In genomic region chr3:170867143-170867542, GRCh38 we compare ENCODE assay signal across 9 cellular contexts.
DNase-seq lines count a peak whose midpoint lies in the region; ATAC-seq and TF ChIP-seq lines count a peak whose summit lies in the region.
"Had no signal": no experiment of that assay in that cellular context is flagged by ENCODE, and none has a peak within 500 bp of the region (broad histone marks: within the 10 kb centered on the region; RNA-seq: fewer than 3 reads in every experiment).

No MANE protein-coding gene starts in this region.

- DNase-seq in fibroblast of mammary gland (ENCODE audit: low read depth) = no peak
- DNase-seq in effector memory CD8-positive, alpha-beta T cell = no peak
- no peak for DNase-seq in NOMO-1 treated with dmso at 0.1 percent for 144 hours (lab: John Stamatoyannopoulos, UW; ENCODE audit: unreplicated experiment)

- peaks cover 53% of the 10 kb centered on the region for H3K36me3 Mint-ChIP-seq in effector memory CD8-positive, alpha-beta T cell (ENCODE audit: insufficient read depth)

- peak overlapping the region; percentile 85 for H3K9ac ChIP-seq in OCI-LY1 (ENCODE audit: low read length)

- TF ChIP-seq POLR2A in GM18505 (IDR thresholded peaks at IDR 0.05; ENCODE audit: borderline replicate concordance, extremely low read depth, insufficient read depth, insufficient read length) = no peak

- TF ChIP-seq CTCF in 22Rv1 (IDR thresholded peaks at IDR 0.05) (no peak), OCI-LY1 (IDR thresholded peaks at IDR 0.05; ENCODE audit: low read length) (no peak), fibroblast of mammary gland (conservative IDR thresholded peaks at IDR 0.05; ENCODE audit: control insufficient read depth, insufficient read depth, low read depth, low read length) (no peak)

- H4K20me1 ChIP-seq in OCI-LY1 (ENCODE audit: insufficient read depth, low read length) = no peaks in the 10 kb centered on the region

- H3K4me2 ChIP-seq in OCI-LY1 (ENCODE audit: low read length) = peak overlapping the region; percentile 81

- H3K9me2 ChIP-seq in OCI-LY1 (ENCODE audit: low read depth, low read length) = no peaks in the 10 kb centered on the region

- peak; percentile 33 for ATAC-seq in GM18505 (IDR thresholded peaks at IDR 0.05; ENCODE audit: unreplicated experiment)
- ATAC-seq in effector memory CD8-positive, alpha-beta T cell (replicated peaks) = no peak
- no peak for ATAC-seq in activated CD4-positive, CD25-positive, alpha-beta regulatory T cell treated with anti-CD3 and anti-CD28 coated beads, Interleukin-2, amount 50 U/mL, for 24 hours
- ATAC-seq in HG03520 (IDR thresholded peaks at IDR 0.05; ENCODE audit: unreplicated experiment) = no peak

- peaks cover 27% of the 10 kb centered on the region for H3K4me1 ChIP-seq in OCI-LY1 (ENCODE audit: insufficient read depth, low read length, severe bottlenecking)

- H3K27ac ChIP-seq in 22Rv1 (peak overlapping the region; percentile 88), OCI-LY1 (ENCODE audit: low read depth, low read length, poor library complexity, severe bottlenecking) (peak overlapping the region; percentile 48)
- H3K27ac ChIP-seq: tibial nerve had no signal

- no peaks in the 10 kb centered on the region for H3K9me3 ChIP-seq in OCI-LY1 (ENCODE audit: low read length)
- H3K9me3 ChIP-seq: tibial nerve had no signal

- H3F3A ChIP-seq in OCI-LY1 (ENCODE audit: insufficient read depth, low read length) = peaks cover 7% of the 10 kb centered on the region; the same call in 1 of the 2 replicates

- H3K27me3 Mint-ChIP-seq in effector memory CD8-positive, alpha-beta T cell = no peaks in the 10 kb centered on the region

- H2AFZ ChIP-seq in OCI-LY1 (ENCODE audit: low read length) = no peak overlapping the region

- no peaks in the 10 kb centered on the region for H3K9me3 Mint-ChIP-seq in effector memory CD8-positive, alpha-beta T cell

- no peaks in the 10 kb centered on the region for H3K27me3 ChIP-seq in OCI-LY1 (ENCODE audit: insufficient read depth, low read length)
- H3K27me3 ChIP-seq: tibial nerve had no signal

- peaks cover 21% of the 10 kb centered on the region for H3K79me2 ChIP-seq in OCI-LY1 (ENCODE audit: insufficient read depth, low read length)

- H3K27ac Mint-ChIP-seq in effector memory CD8-positive, alpha-beta T cell = peak overlapping the region in 1 of 2 donors; percentile 73

- H3K4me3 ChIP-seq in OCI-LY1 (ENCODE audit: low read depth, low read length, poor library complexity, severe bottlenecking) = peak overlapping the region; percentile 81
- peak overlapping the region; percentile 99 for H3K4me3 ChIP-seq in fibroblast of mammary gland (ENCODE audit: control insufficient read depth, low read depth, low read length)
- H3K4me3 ChIP-seq: tibial nerve had no signal

- peak overlapping the region in 1 of 2 donors; percentile 30 for H3K4me3 Mint-ChIP-seq in effector memory CD8-positive, alpha-beta T cell

- peaks cover 19 to 26% of the 10 kb centered on the region in 2 donors for H3K4me1 Mint-ChIP-seq in effector memory CD8-positive, alpha-beta T cell (ENCODE audit: low read depth in 2 of 2)

- H3K36me3 ChIP-seq in OCI-LY1 (ENCODE audit: insufficient read depth, low read length) = peaks cover 47% of the 10 kb centered on the region
